ENCODE assay signal across 9 cellular contexts in the genomic region with DNA sequence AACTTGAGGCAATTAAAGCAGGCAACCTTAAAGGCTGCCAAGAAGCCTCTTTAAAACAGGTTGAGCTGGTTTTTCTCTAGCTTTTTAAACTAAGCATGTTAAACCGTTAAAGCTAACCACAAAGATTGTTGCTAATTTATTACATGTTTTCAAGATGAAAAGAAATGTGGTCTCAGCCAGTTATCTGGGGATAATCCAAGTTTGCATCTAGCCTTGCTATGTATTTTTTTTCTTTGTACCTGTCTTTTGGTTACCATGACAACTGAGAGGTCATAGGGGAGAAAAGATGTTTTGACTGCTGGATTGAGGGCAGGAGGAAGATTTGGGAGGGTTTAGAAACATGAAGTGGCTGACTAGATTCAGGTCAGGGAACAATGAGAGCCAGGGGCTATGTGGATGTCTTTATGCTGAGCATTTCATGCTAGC. TPM values are rescaled to one million over a fixed set of nuclear protein-coding genes. Genes with fewer than 3 reads are reported as not detected.
DNase-seq lines count a peak whose midpoint lies in the region; ATAC-seq and TF ChIP-seq lines count a peak whose summit lies in the region.
"Had no signal": no experiment of that assay in that cellular context is flagged by ENCODE, and none has a peak within 500 bp of the region (broad histone marks: within the 10 kb centered on the region; RNA-seq: fewer than 3 reads in every experiment).

No MANE protein-coding gene starts in this region.

- no peaks in the 10 kb centered on the region for H3K36me3 Mint-ChIP-seq in brain
- H3K36me3 Mint-ChIP-seq in osteocyte (ENCODE audit: unreplicated experiment) = no peaks in the 10 kb centered on the region

- peaks cover 3% of the 10 kb centered on the region for H3K27me3 Mint-ChIP-seq in brain
- H3K27me3 Mint-ChIP-seq in osteocyte (ENCODE audit: unreplicated experiment) = no peaks in the 10 kb centered on the region

- no peak for ATAC-seq in HG03432 (IDR thresholded peaks at IDR 0.05; ENCODE audit: unreplicated experiment)
- no peak for ATAC-seq in HG03135 (IDR thresholded peaks at IDR 0.05; ENCODE audit: unreplicated experiment)
- no peak for ATAC-seq in HG02852 (IDR thresholded peaks at IDR 0.05; ENCODE audit: unreplicated experiment)

- H3K4me3 Mint-ChIP-seq in brain (no peak overlapping the region), osteocyte (ENCODE audit: unreplicated experiment) (no peak overlapping the region)

- H3K27ac Mint-ChIP-seq in brain (peak overlapping the region in 4 of 5 experiments; percentile 42 to 89 (median 72)), osteocyte (ENCODE audit: unreplicated experiment) (peak overlapping the region; percentile 74)

- TF ChIP-seq CTCF in brain (conservative IDR thresholded peaks at IDR 0.05) = no peak
- TF ChIP-seq CTCF in osteocyte (IDR thresholded peaks at IDR 0.05) = no peak

- DNase-seq in DMS153 treated with DMSO at 0.1 percent for 48 hours (lab: John Stamatoyannopoulos, UW; ENCODE audit: unreplicated experiment) (peak; percentile 46), NCI-H1048 (lab: John Stamatoyannopoulos, UW) (peak; percentile 15), osteocyte (ENCODE audit: extremely low spot score, unreplicated experiment) (no peak), mucosa of gallbladder (ENCODE audit: low spot score) (no peak)
- DNase-seq: NCI-H1694 treated with DMSO at 0.1 percent for 48 hours had no signal

- H3K4me1 Mint-ChIP-seq in brain (peaks cover 21% of the 10 kb centered on the region), osteocyte (ENCODE audit: unreplicated experiment) (peaks cover 31% of the 10 kb centered on the region)

- H3K9me3 Mint-ChIP-seq in brain (no peaks in the 10 kb centered on the region), osteocyte (ENCODE audit: unreplicated experiment) (no peaks in the 10 kb centered on the region)

RNA-seq across cellular contexts. Expression of a gene that starts 19.2 kb away (rescaled TPM):
- 13.0 TPM for polyA plus RNA-seq in brain (ENCODE audit: insufficient read depth, low read depth, low replicate concordance)
- 19.8 and 22.1 TPM in 2 replicates for total RNA-seq in osteocyte
- total RNA-seq in mucosa of gallbladder = 14.0 TPM

RNA-seq across cellular contexts. Expression of a gene that starts 50.0 kb away (rescaled TPM):
- 8.3 TPM for polyA plus RNA-seq in brain (ENCODE audit: insufficient read depth, low read depth, low replicate concordance)
- not detected in 2 replicates for total RNA-seq in osteocyte
- 71.8 TPM for total RNA-seq in mucosa of gallbladder

Comparison
In these comparisons a context has a peak if more than half of its experiments do, and no peak if none do; other contexts are left out.
1. DNase-seq: peak in DMS153 treated with DMSO at 0.1 percent for 48 hours (single experiment) and NCI-H1048 (single experiment); none in osteocyte (single experiment) and mucosa of gallbladder (single experiment).
2. RNA of a gene that starts 50.0 kb away (total RNA-seq): 71.8 TPM in mucosa of gallbladder (single experiment); not detected in osteocyte; every median in the first group is over 10 times any median in the second.